ENCODE assay signal across 16 cellular contexts in genomic region chr2:163682695-163683094, GRCh38. TPM values are rescaled to one million over a fixed set of nuclear protein-coding genes. Genes with fewer than 3 reads are reported as not detected.
DNase-seq lines count a peak whose midpoint lies in the region; ATAC-seq, FAIRE-seq and TF ChIP-seq lines count a peak whose summit lies in the region.
"Had no signal": no experiment of that assay in that cellular context is flagged by ENCODE, and none has a peak within 500 bp of the region (broad histone marks: within the 10 kb centered on the region; RNA-seq: fewer than 3 reads in every experiment).

No MANE protein-coding gene starts in this region.

- H3K4me3 ChIP-seq in AG10803 (ENCODE audit: low read length) (no peak overlapping the region), bronchial epithelial cell (ENCODE audit: low read depth, low read length) (no peak overlapping the region)
- H3K4me3 ChIP-seq: coronary artery, GM12878 had no signal

- TF ChIP-seq CTCF in AG10803 (conservative IDR thresholded peaks at IDR 0.05; ENCODE audit: low read length) (peak; percentile 44), bronchial epithelial cell (IDR thresholded peaks at IDR 0.05; ENCODE audit: insufficient read depth, low read length, severe bottlenecking) (peak; percentile 40)

- no peaks in the 10 kb centered on the region for H3K27me3 ChIP-seq in bronchial epithelial cell (ENCODE audit: control insufficient read depth, insufficient read depth, low read length)

- no peak for ATAC-seq in GM21723 (IDR thresholded peaks at IDR 0.05; ENCODE audit: unreplicated experiment)
- ATAC-seq: GM12878, natural killer cell had no signal

- DNase-seq in AG10803 (ENCODE audit: low read depth): peak; percentile 22
- peak; percentile 17 to 35 for DNase-seq in Kasumi-1 (lab: John Stamatoyannopoulos, UW)
- DNase-seq in bronchial epithelial cell (ENCODE audit: low read depth): peak; percentile 77
- DNase-seq in lung microvascular endothelial cell (ENCODE audit: low read depth in 2 of 2): peak; percentile 10 to 63
- DNase-seq in hippocampal formation (lab: John Stamatoyannopoulos, UW): no peak
- DNase-seq in DMS 273 treated with DMSO at 0.1 percent for 48 hours (lab: John Stamatoyannopoulos, UW): no peak
- no peak for DNase-seq in NCI-H2196 (lab: John Stamatoyannopoulos, UW; ENCODE audit: unreplicated experiment)
- DNase-seq: activated B cell treated with CpG ODN at 0.5 μM for 24 hours; CD4-positive, alpha-beta memory T cell; natural killer cell; NCI-H187 treated with DMSO at 0.1 percent for 48 hours; stimulated activated CD4-positive, alpha-beta T cell treated with anti-CD3 and anti-CD28 coated beads, Interleukin-12 subunit alpha, Interleukin-12 subunit beta, amount 100 ng/mL, for 4 hours had no signal

- FAIRE-seq in bronchial epithelial cell (lab: Jason Lieb, UNC): no peak
- FAIRE-seq: GM12878 had no signal

- no peaks in the 10 kb centered on the region for H3K36me3 ChIP-seq in bronchial epithelial cell (ENCODE audit: control insufficient read depth, insufficient read depth, low read length)

RNA-seq across cellular contexts. Expression of gene FIGN, which starts 53.1 kb away (rescaled TPM):
- total RNA-seq in bronchial epithelial cell: 0.79 and 1.4 TPM in 2 replicates
- under 0.01 TPM in 2 replicates for total RNA-seq in lung microvascular endothelial cell
- total RNA-seq: activated B cell treated with CpG ODN at 0.5 μM for 24 hours; activated T-helper 2 cell treated with anti-CD3 and anti-CD28 coated beads, Interferon-gamma antibody, Interleukin-2, Interleukin-4, amounts not matched to agents 10 μg/mL and 5 μg/mL and 100 μg/mL, durations not matched to agents 14 hours and 24 hours and 36 hours; CD4-positive, alpha-beta memory T cell; natural killer cell had no signal

Comparison
In these comparisons a context has a peak if more than half of its experiments do, and no peak if none do; other contexts are left out.
1. DNase-seq: peak in AG10803 (single experiment), Kasumi-1 (2 of 2), bronchial epithelial cell (single experiment) and lung microvascular endothelial cell (2 of 2); none in hippocampal formation (0 of 2), DMS 273 treated with DMSO at 0.1 percent for 48 hours (single experiment) and NCI-H2196 (single experiment).